In genomic region chr4:163332526-163333405, GRCh38 we compare ENCODE assay signal across 8 cellular contexts. TPM values are rescaled to one million over a fixed set of nuclear protein-coding genes. Genes with fewer than 3 reads are reported as not detected.
DNase-seq lines count a peak whose midpoint lies in the region; TF ChIP-seq lines count a peak whose summit lies in the region.

NPY1R (minus strand) TSS chr4:163332596; CDS start chr4:163326554, 6,042 bp downstream.

- no peaks in the 10 kb centered on the region for H3K9me3 ChIP-seq in smooth muscle cell (replicated peaks; ENCODE audit: low read depth)

- WGBS in smooth muscle cell (ENCODE audit: low lambda C conversion rate), result 12% methylated on average over 36 of the region's 36 CpGs

- H4K20me1 ChIP-seq in KMS-11 (ENCODE audit: insufficient read depth) (no peaks in the 10 kb centered on the region), smooth muscle cell (ENCODE audit: low read depth) (no peaks in the 10 kb centered on the region)

- H3K4me2 ChIP-seq in KMS-11, result peak within 1 kb of the TSS; percentile 33
- peak within 1 kb of the TSS; percentile 92 for H3K4me2 ChIP-seq in smooth muscle cell

- no peaks in the 10 kb centered on the region for H3K79me2 ChIP-seq in KMS-11 (ENCODE audit: insufficient read depth, low read depth)
- peaks cover 35% of the 10 kb centered on the region for H3K79me2 ChIP-seq in smooth muscle cell (ENCODE audit: low read depth)

- DNase-seq in GM06990 (ENCODE audit: extremely low read depth, insufficient read length) (peak; percentile 24), GOT3 (lab: John Stamatoyannopoulos, UW) (peak; percentile 12), SKM-1 (lab: John Stamatoyannopoulos, UW; ENCODE audit: unreplicated experiment) (peak; percentile 26), chondrocyte (ENCODE audit: low spot score) (no peak), islet precursor cell (peak; percentile 92), smooth muscle cell (lab: John Stamatoyannopoulos, UW; ENCODE audit: unreplicated experiment) (peak; percentile 37)
- DNase-seq in effector CD8-positive, alpha-beta T cell (lab: John Stamatoyannopoulos, UW), result no peak

- H3K4me1 ChIP-seq in KMS-11 (ENCODE audit: low read depth, poor library complexity, severe bottlenecking) (no peaks in the 10 kb centered on the region), smooth muscle cell (ENCODE audit: low read depth) (no peaks in the 10 kb centered on the region)

- peaks cover 4% of the 10 kb centered on the region for H3K9me3 Mint-ChIP-seq in chondrocyte (ENCODE audit: low read depth)

- peaks cover 14% of the 10 kb centered on the region for H3K4me1 Mint-ChIP-seq in chondrocyte (ENCODE audit: low read depth)

- no peak within 1 kb of the TSS for H3K27ac Mint-ChIP-seq in chondrocyte (ENCODE audit: unreplicated experiment)

- H3K4me3 ChIP-seq in GM06990 (replicated peaks; ENCODE audit: low read depth, low read length) (no peak within 1 kb of the TSS; the same call in 1 of the 2 replicates), KMS-11 (IDR thresholded peaks at IDR 0.05; ENCODE audit: insufficient read depth, low read depth, low read length) (no peak within 1 kb of the TSS), smooth muscle cell (peak within 1 kb of the TSS; percentile 72)

- H3K4me3 Mint-ChIP-seq in chondrocyte (ENCODE audit: unreplicated experiment), result peak within 1 kb of the TSS; percentile 81

- H3K27ac ChIP-seq in KMS-11, result no peak within 1 kb of the TSS
- H3K27ac ChIP-seq in smooth muscle cell (ENCODE audit: low read depth), result peak within 1 kb of the TSS; percentile 21

- no peaks in the 10 kb centered on the region for H3K36me3 Mint-ChIP-seq in chondrocyte (ENCODE audit: low read depth)

- no peaks in the 10 kb centered on the region for H3F3A ChIP-seq in smooth muscle cell (ENCODE audit: low read depth)

- TF ChIP-seq CTCF in GM06990 (IDR thresholded peaks at IDR 0.05; ENCODE audit: insufficient read depth, low read length, poor library complexity, severe bottlenecking) (peak; percentile 66), KMS-11 (conservative IDR thresholded peaks at IDR 0.05; ENCODE audit: low read depth, low read length) (peak; percentile 67), chondrocyte (IDR thresholded peaks at IDR 0.05) (peak; percentile 89), smooth muscle cell (IDR thresholded peaks at IDR 0.05; ENCODE audit: borderline replicate concordance, insufficient read depth, poor library complexity, severe bottlenecking) (peak; percentile 57)

- peaks cover 54% of the 10 kb centered on the region for H3K27me3 Mint-ChIP-seq in chondrocyte (ENCODE audit: low read depth)

- no peaks in the 10 kb centered on the region for H3K36me3 ChIP-seq in GM06990 (ENCODE audit: control insufficient read depth, insufficient read depth, low read length)
- no peaks in the 10 kb centered on the region for H3K36me3 ChIP-seq in KMS-11 (ENCODE audit: insufficient read depth)
- H3K36me3 ChIP-seq in smooth muscle cell (ENCODE audit: low read depth), result no peaks in the 10 kb centered on the region

- H2AFZ ChIP-seq in KMS-11 (ENCODE audit: low read depth) (peak within 1 kb of the TSS; percentile 85), smooth muscle cell (ENCODE audit: low read depth) (peak within 1 kb of the TSS; percentile 92)

- H3K9ac ChIP-seq in KMS-11, result peak within 1 kb of the TSS; percentile 4; the same call in 1 of the 2 replicates
- H3K9ac ChIP-seq in smooth muscle cell (ENCODE audit: low read depth), result peak within 1 kb of the TSS; percentile 49

- H3K27me3 ChIP-seq in GM06990 (replicated peaks; ENCODE audit: control insufficient read depth, insufficient read depth, low read length), result no peaks in the 10 kb centered on the region
- H3K27me3 ChIP-seq in KMS-11 (ENCODE audit: insufficient read depth, low read depth), result no peaks in the 10 kb centered on the region
- peaks cover 14% of the 10 kb centered on the region for H3K27me3 ChIP-seq in smooth muscle cell (ENCODE audit: low read depth)

RNA-seq across cellular contexts. Expression of gene NPY1R, which starts in this region (rescaled TPM):
- total RNA-seq in chondrocyte (0.22 TPM in 2 of 3 replicates, not detected in the other), smooth muscle cell (44.9 and 46.0 TPM in 2 replicates)
- 18.3 and 25.2 TPM in 2 replicates for polyA plus RNA-seq in smooth muscle cell

Comparison
In these comparisons a context has a peak if more than half of its experiments do, and no peak if none do; other contexts are left out.
1. RNA of gene NPY1R (total RNA-seq): 44.9 to 46.0 TPM in smooth muscle cell; 0.22 TPM in chondrocyte; every median in the first group is over 10 times any median in the second.
2. DNase-seq: peak in GM06990 (single experiment), GOT3 (single experiment), SKM-1 (single experiment), islet precursor cell (single experiment) and smooth muscle cell (single experiment); none in chondrocyte (single experiment) and effector CD8-positive, alpha-beta T cell (single experiment).
3. Peak in every context shown above with its lines, with median percentiles within 50 percentile points of each other: CTCF ChIP-seq.